Comparison of ENCODE assay signal across 15 cellular contexts in genomic region chr4:85861064-85861767, GRCh38.
A peak's percentile ranks its signal among the peaks of the same experiment; 100 is the strongest.
DNase-seq lines count a peak whose midpoint lies in the region; ATAC-seq and TF ChIP-seq lines count a peak whose summit lies in the region.
"Had no signal": no experiment of that assay in that cellular context is flagged by ENCODE, and none has a peak within 500 bp of the region (broad histone marks: within the 10 kb centered on the region; RNA-seq: fewer than 3 reads in every experiment).

No MANE protein-coding gene starts in this region.

- intact Hi-C loops in vagina (cut with DNase I), result no loop called here

- H3K36me3 ChIP-seq in upper lobe of left lung (no peaks in the 10 kb centered on the region), vagina (no peaks in the 10 kb centered on the region)
- H3K36me3 ChIP-seq: suprapubic skin had no signal

- no peak overlapping the region for H3K4me3 ChIP-seq in fibroblast of the aortic adventitia (ENCODE audit: low read depth, low read length)
- H3K4me3 ChIP-seq in upper lobe of left lung, result no peak overlapping the region
- H3K4me3 ChIP-seq in vagina, result no peak overlapping the region
- H3K4me3 ChIP-seq: K562, suprapubic skin had no signal

- TF ChIP-seq POLR2A in upper lobe of left lung (IDR thresholded peaks at IDR 0.05), result no peak
- TF ChIP-seq POLR2A in vagina (IDR thresholded peaks at IDR 0.05), result no peak

- H3K27me3 ChIP-seq in upper lobe of left lung, result no peaks in the 10 kb centered on the region
- no peaks in the 10 kb centered on the region for H3K27me3 ChIP-seq in vagina
- H3K27me3 ChIP-seq: suprapubic skin had no signal

- CTCF ChIA-PET in HEK293T (lab: Yijun Ruan, JAX), result no interaction called here

- 40 to 47% methylated on average over 6 of the region's 6 CpGs for WGBS in upper lobe of left lung, 2 donors

- TF ChIP-seq CTCF in fibroblast of the aortic adventitia (IDR thresholded peaks at IDR 0.05; ENCODE audit: insufficient read depth, low read length) (no peak), upper lobe of left lung (IDR thresholded peaks at IDR 0.05) (no peak), vagina (IDR thresholded peaks at IDR 0.05) (no peak)

- H3K9me3 ChIP-seq in upper lobe of left lung, result no peaks in the 10 kb centered on the region
- no peaks in the 10 kb centered on the region for H3K9me3 ChIP-seq in vagina
- H3K9me3 ChIP-seq: SK-N-SH, suprapubic skin had no signal

- no peak overlapping the region for H3K27ac ChIP-seq in upper lobe of left lung
- no peak overlapping the region for H3K27ac ChIP-seq in vagina
- H3K27ac ChIP-seq: suprapubic skin had no signal

- H3K4me1 ChIP-seq in upper lobe of left lung, result peaks cover 0 to 4% (median 0%) of the 10 kb centered on the region in 4 donors
- no peaks in the 10 kb centered on the region for H3K4me1 ChIP-seq in vagina
- H3K4me1 ChIP-seq: suprapubic skin had no signal

- no peak for ATAC-seq in upper lobe of left lung (ENCODE audit: low FRiP score in 2 of 2)
- ATAC-seq: K562 had no signal

- DNase-seq in COR-L47 (lab: John Stamatoyannopoulos, UW) (peak; percentile 65), HEK293T (ENCODE audit: extremely low spot score) (no peak), NCI-H510A treated with DMSO at 0.1 percent for 48 hours (lab: John Stamatoyannopoulos, UW) (peak; percentile 79), fibroblast of the aortic adventitia (ENCODE audit: low read depth) (peak; percentile 16), SIG-M5 treated with dmso at 0.1 percent for 504 hours (lab: John Stamatoyannopoulos, UW; ENCODE audit: unreplicated experiment) (no peak), upper lobe of left lung (no peak), vagina (ENCODE audit: extremely low spot score in 2 of 2) (no peak), SK-N-DZ (ENCODE audit: low spot score) (no peak)
- DNase-seq: activated CD8-positive, alpha-beta memory T cell treated with anti-CD3 and anti-CD28 coated beads for 24 hours; CD4-positive, alpha-beta T cell; GF-D8; retina; SK-N-SH had no signal

- POLR2A ChIA-PET in HEK293T (lab: Yijun Ruan, JAX), result no interaction called here

- no peak for TF ChIP-seq EP300 in upper lobe of left lung (IDR thresholded peaks at IDR 0.05)

TF ChIP-seq in HEK293T, 16 proteins besides CTCF, POLR2A, EP300 and RAD21:
- TF ChIP-seq TARDBP (IDR thresholded peaks at IDR 0.05), result no peak
- no peak for TF ChIP-seq BHLHE40 (IDR thresholded peaks at IDR 0.05; ENCODE audit: borderline replicate concordance)
- TF ChIP-seq L3MBTL2 (conservative IDR thresholded peaks at IDR 0.05), result no peak
- TF ChIP-seq PKNOX1 (IDR thresholded peaks at IDR 0.05), result peak; percentile 36
- TF ChIP-seq SUZ12 (IDR thresholded peaks at IDR 0.05), result no peak
- TF ChIP-seq FOXK2 (IDR thresholded peaks at IDR 0.05), result no peak
- no peak for TF ChIP-seq NFRKB (IDR thresholded peaks at IDR 0.05)

Comparison
In these comparisons a context has a peak if more than half of its experiments do, and no peak if none do; other contexts are left out.
1. DNase-seq: peak in COR-L47 (single experiment), NCI-H510A treated with DMSO at 0.1 percent for 48 hours (single experiment) and fibroblast of the aortic adventitia (single experiment); none in HEK293T (single experiment), SIG-M5 treated with dmso at 0.1 percent for 504 hours (single experiment), upper lobe of left lung (0 of 2), vagina (0 of 2) and SK-N-DZ (single experiment).